ENCODE assay signal across 1 cellular context in the genomic region with DNA sequence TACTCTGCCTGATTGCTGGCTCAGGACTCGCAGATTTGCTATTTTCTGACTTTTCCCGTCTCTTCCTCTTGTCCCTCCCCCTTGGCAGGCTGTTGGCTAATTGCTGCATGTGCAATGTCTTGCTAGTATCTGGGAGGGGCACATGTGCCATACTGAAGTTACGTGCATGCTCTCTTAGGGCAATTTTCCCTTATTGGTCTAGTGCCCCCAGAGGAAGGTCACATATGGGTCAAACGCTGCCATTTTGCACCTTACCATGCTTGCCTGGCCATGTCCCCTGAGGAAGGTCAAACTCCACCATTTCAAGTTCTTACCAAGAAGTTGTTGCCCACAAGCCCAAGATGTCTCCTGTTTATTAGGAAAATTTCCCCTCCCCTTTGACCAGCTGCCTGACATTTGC.
TF ChIP-seq lines count a peak whose summit lies in the region.

No MANE protein-coding gene starts in this region.

TF ChIP-seq in GM12878, 131 proteins besides CTCF, POLR2A, EP300 and RAD21:
- TF ChIP-seq YY1 (IDR thresholded peaks at IDR 0.05; ENCODE audit: low read depth, low read length) (peak; percentile 46; the same call in 1 of the 2 replicates), ZSCAN29 (IDR thresholded peaks at IDR 0.05) (no peak), MYB (IDR thresholded peaks at IDR 0.05; ENCODE audit: borderline replicate concordance, low read depth, low read length) (no peak), NR2F1 (conservative IDR thresholded peaks at IDR 0.05) (peak; percentile 74), BACH1 (IDR thresholded peaks at IDR 0.05; ENCODE audit: borderline replicate concordance) (no peak), ZNF274 (IDR thresholded peaks at IDR 0.05; ENCODE audit: insufficient read depth, insufficient read length) (no peak)
- TF ChIP-seq, protein P1, sequence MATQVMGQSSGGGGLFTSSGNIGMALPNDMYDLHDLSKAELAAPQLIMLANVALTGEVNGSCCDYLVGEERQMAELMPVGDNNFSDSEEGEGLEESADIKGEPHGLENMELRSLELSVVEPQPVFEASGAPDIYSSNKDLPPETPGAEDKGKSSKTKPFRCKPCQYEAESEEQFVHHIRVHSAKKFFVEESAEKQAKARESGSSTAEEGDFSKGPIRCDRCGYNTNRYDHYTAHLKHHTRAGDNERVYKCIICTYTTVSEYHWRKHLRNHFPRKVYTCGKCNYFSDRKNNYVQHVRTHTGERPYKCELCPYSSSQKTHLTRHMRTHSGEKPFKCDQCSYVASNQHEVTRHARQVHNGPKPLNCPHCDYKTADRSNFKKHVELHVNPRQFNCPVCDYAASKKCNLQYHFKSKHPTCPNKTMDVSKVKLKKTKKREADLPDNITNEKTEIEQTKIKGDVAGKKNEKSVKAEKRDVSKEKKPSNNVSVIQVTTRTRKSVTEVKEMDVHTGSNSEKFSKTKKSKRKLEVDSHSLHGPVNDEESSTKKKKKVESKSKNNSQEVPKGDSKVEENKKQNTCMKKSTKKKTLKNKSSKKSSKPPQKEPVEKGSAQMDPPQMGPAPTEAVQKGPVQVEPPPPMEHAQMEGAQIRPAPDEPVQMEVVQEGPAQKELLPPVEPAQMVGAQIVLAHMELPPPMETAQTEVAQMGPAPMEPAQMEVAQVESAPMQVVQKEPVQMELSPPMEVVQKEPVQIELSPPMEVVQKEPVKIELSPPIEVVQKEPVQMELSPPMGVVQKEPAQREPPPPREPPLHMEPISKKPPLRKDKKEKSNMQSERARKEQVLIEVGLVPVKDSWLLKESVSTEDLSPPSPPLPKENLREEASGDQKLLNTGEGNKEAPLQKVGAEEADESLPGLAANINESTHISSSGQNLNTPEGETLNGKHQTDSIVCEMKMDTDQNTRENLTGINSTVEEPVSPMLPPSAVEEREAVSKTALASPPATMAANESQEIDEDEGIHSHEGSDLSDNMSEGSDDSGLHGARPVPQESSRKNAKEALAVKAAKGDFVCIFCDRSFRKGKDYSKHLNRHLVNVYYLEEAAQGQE (IDR thresholded peaks at IDR 0.05; ENCODE audit: low read depth, low read length) = no peak
